11 cellular contexts compared by ENCODE assay signal in the genomic region with DNA sequence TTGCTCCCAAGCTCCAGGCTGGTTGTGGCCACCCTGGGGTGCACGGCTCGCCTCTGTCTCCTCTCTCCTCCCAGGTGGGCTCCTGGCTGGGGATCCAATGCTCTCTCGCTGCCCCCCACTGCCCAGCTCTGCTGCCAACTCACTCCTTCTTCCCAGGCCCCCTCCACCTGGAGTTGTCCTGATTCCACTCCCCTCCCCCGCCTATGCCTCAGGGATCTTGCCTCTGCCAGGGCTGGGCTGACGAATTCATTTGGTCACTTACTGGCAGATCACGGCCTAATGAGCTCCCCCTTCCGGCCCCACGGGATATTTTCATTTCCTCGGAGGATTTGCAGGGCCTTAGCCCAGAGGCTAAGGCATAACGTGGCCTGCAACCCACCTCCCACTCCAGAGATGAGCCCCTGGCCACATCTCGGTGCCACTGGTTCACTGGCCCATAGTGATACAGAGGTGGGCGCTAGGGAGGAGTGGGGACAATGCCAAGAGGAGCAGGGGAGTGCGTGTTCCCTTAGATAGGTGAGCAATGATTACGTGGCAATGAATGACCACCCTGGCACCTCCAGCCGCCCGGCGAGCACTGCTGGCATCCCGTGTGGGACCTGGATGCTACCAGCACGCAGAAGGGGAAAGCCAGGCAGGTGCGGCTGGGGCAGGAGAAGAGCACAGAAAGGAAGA.
DNase-seq lines count a peak whose midpoint lies in the region; ATAC-seq and TF ChIP-seq lines count a peak whose summit lies in the region.
"Had no signal": no experiment of that assay in that cellular context is flagged by ENCODE, and none has a peak within 500 bp of the region (broad histone marks: within the 10 kb centered on the region; RNA-seq: fewer than 3 reads in every experiment).

No MANE protein-coding gene starts in this region.

- H3K9me3 Mint-ChIP-seq in activated CD4-positive, alpha-beta T cell treated with anti-CD3 and anti-CD28 coated beads for 36 hours (ENCODE audit: low read depth): no peaks in the 10 kb centered on the region
- H3K9me3 Mint-ChIP-seq in activated CD4-positive, alpha-beta T cell treated with anti-CD3 and anti-CD28 coated beads, Interleukin-2, amount 10 ng/mL, durations not matched to agents 24 days and 14 days: no peaks in the 10 kb centered on the region
- H3K9me3 Mint-ChIP-seq in type B pancreatic cell (no peaks in the 10 kb centered on the region), T-cell (peaks cover 0 to 4% (median 3%) of the 10 kb centered on the region in 3 donors)

- H3K4me1 Mint-ChIP-seq in activated CD4-positive, alpha-beta T cell treated with anti-CD3 and anti-CD28 coated beads for 36 hours: no peaks in the 10 kb centered on the region
- H3K4me1 Mint-ChIP-seq in activated CD4-positive, alpha-beta T cell treated with anti-CD3 and anti-CD28 coated beads, Interleukin-2, amount 10 ng/mL, durations not matched to agents 24 days and 14 days: no peaks in the 10 kb centered on the region
- H3K4me1 Mint-ChIP-seq in type B pancreatic cell (ENCODE audit: unreplicated experiment) (peaks cover 5% of the 10 kb centered on the region), T-cell (no peaks in the 10 kb centered on the region)

- no peaks in the 10 kb centered on the region for H3K36me3 ChIP-seq in OCI-LY7 (ENCODE audit: insufficient read depth, low read length)
- H3K36me3 ChIP-seq: BLaER1, heart left ventricle had no signal

- no TSS peak for BruUV-seq in OCI-LY7 (replicated peaks; lab: Mats Ljungman, UMichigan)

- no peaks in the 10 kb centered on the region for H4K20me1 ChIP-seq in OCI-LY7 (ENCODE audit: insufficient read depth, low read length)
- H4K20me1 ChIP-seq: BLaER1 had no signal

- H3K27ac ChIP-seq in OCI-LY7 (ENCODE audit: low read depth, low read length, poor library complexity, severe bottlenecking): no peak overlapping the region
- H3K27ac ChIP-seq: BLaER1, heart left ventricle had no signal

- no peak overlapping the region for H2AFZ ChIP-seq in OCI-LY7 (ENCODE audit: low read length)

- no peaks in the 10 kb centered on the region for H3K36me3 Mint-ChIP-seq in activated CD4-positive, alpha-beta T cell treated with anti-CD3 and anti-CD28 coated beads for 36 hours (ENCODE audit: low read depth)
- no peaks in the 10 kb centered on the region for H3K36me3 Mint-ChIP-seq in activated CD4-positive, alpha-beta T cell treated with anti-CD3 and anti-CD28 coated beads, Interleukin-2, amount 10 ng/mL, durations not matched to agents 24 days and 14 days (ENCODE audit: low read depth)
- H3K36me3 Mint-ChIP-seq in type B pancreatic cell: no peaks in the 10 kb centered on the region
- no peaks in the 10 kb centered on the region for H3K36me3 Mint-ChIP-seq in T-cell
- H3K36me3 Mint-ChIP-seq: activated naive CD8-positive, alpha-beta T cell had no signal

- H3K4me3 Mint-ChIP-seq in activated CD4-positive, alpha-beta T cell treated with anti-CD3 and anti-CD28 coated beads for 36 hours: no peak overlapping the region
- H3K4me3 Mint-ChIP-seq in activated CD4-positive, alpha-beta T cell treated with anti-CD3 and anti-CD28 coated beads, Interleukin-2, amount 10 ng/mL, durations not matched to agents 24 days and 14 days: no peak overlapping the region
- H3K4me3 Mint-ChIP-seq in type B pancreatic cell (no peak overlapping the region), T-cell (no peak overlapping the region)
- H3K4me3 Mint-ChIP-seq: activated naive CD8-positive, alpha-beta T cell had no signal

- H3K9me2 ChIP-seq in OCI-LY7 (ENCODE audit: insufficient read depth, low read length): no peaks in the 10 kb centered on the region

- H3K4me1 ChIP-seq in OCI-LY7 (ENCODE audit: insufficient read depth, low read length, poor library complexity, severe bottlenecking): no peaks in the 10 kb centered on the region
- H3K4me1 ChIP-seq: heart left ventricle had no signal

- H3K27me3 Mint-ChIP-seq in activated CD4-positive, alpha-beta T cell treated with anti-CD3 and anti-CD28 coated beads for 36 hours: peaks cover 7% of the 10 kb centered on the region
- no peaks in the 10 kb centered on the region for H3K27me3 Mint-ChIP-seq in activated CD4-positive, alpha-beta T cell treated with anti-CD3 and anti-CD28 coated beads, Interleukin-2, amount 10 ng/mL, durations not matched to agents 24 days and 14 days
- H3K27me3 Mint-ChIP-seq in type B pancreatic cell (peaks cover 11% of the 10 kb centered on the region), T-cell (peaks cover 4 to 5% of the 10 kb centered on the region in 2 donors)

- TF ChIP-seq CTCF in OCI-LY7 (conservative IDR thresholded peaks at IDR 0.05; ENCODE audit: low read length) (peak; percentile 43), type B pancreatic cell (conservative IDR thresholded peaks at IDR 0.05) (peak; percentile 64)

- ATAC-seq in activated CD4-positive, alpha-beta T cell treated with anti-CD3 and anti-CD28 coated beads for 36 hours: no peak
- ATAC-seq in HG02852 (IDR thresholded peaks at IDR 0.05; ENCODE audit: unreplicated experiment): no peak
- no peak for ATAC-seq in T-cell (replicated peaks in 1 of 4)
- ATAC-seq in GM19395 (IDR thresholded peaks at IDR 0.05; ENCODE audit: unreplicated experiment): no peak

- CTCF ChIA-PET in activated CD4-positive, alpha-beta T cell treated with anti-CD3 and anti-CD28 coated beads for 36 hours (lab: Charles Lee): interaction anchor here (0.6 to 0.9 kb wide), 2 partner anchors 10 to 11 kb away, joined by 3 to 6 read pairs; no protein-coding TSS in a partner anchor
- CTCF ChIA-PET in OCI-LY7 (lab: Charles Lee; ENCODE audit: unreplicated experiment): interaction anchor here (0.5 kb wide), 1 partner anchor 342 kb away, joined by 4 read pairs; no protein-coding TSS in a partner anchor
- CTCF ChIA-PET in T-cell (lab: Charles Lee): interaction anchor here in 1 of 2 donors (0.6 kb wide), 1 partner anchor 587 kb away, joined by 3 read pairs; no protein-coding TSS in a partner anchor

- intact Hi-C loops in activated CD4-positive, alpha-beta T cell treated with anti-CD3 and anti-CD28 coated beads for 36 hours (cut with DNase I, micrococcal nuclease): no loop called here
- intact Hi-C loops in activated CD4-positive, alpha-beta T cell treated with anti-CD3 and anti-CD28 coated beads, Interleukin-2, amount 10 ng/mL, durations not matched to agents 24 days and 14 days (cut with micrococcal nuclease): no loop called here
- intact Hi-C loops in OCI-LY7 (cut with micrococcal nuclease; ENCODE audit: unreplicated experiment): no loop called here

- POLR2A ChIA-PET in activated CD4-positive, alpha-beta T cell treated with anti-CD3 and anti-CD28 coated beads for 36 hours (lab: Charles Lee): no interaction called here
- POLR2A ChIA-PET in OCI-LY7 (lab: Charles Lee) (no interaction called here), T-cell (lab: Charles Lee) (interaction anchor here in 1 of 2 donors (0.6 kb wide), 1 partner anchor 49 kb away, joined by 3 read pairs; no protein-coding TSS in a partner anchor)

- no peak overlapping the region for H3K27ac Mint-ChIP-seq in activated CD4-positive, alpha-beta T cell treated with anti-CD3 and anti-CD28 coated beads for 36 hours
- no peak overlapping the region for H3K27ac Mint-ChIP-seq in activated CD4-positive, alpha-beta T cell treated with anti-CD3 and anti-CD28 coated beads, Interleukin-2, amount 10 ng/mL, durations not matched to agents 24 days and 14 days
- H3K27ac Mint-ChIP-seq in type B pancreatic cell (no peak overlapping the region), T-cell (no peak overlapping the region)
- H3K27ac Mint-ChIP-seq: activated naive CD8-positive, alpha-beta T cell had no signal

- peak; percentile 17 for DNase-seq in activated CD4-positive, alpha-beta T cell treated with anti-CD3 and anti-CD28 coated beads for 36 hours
- DNase-seq in activated CD4-positive, alpha-beta T cell treated with anti-CD3 and anti-CD28 coated beads, Interleukin-2, amount 10 ng/mL, durations not matched to agents 24 days and 14 days: no peak
- no peak for DNase-seq in OCI-LY7 (ENCODE audit: low spot score)
- DNase-seq in iPS-NIHi11 (ENCODE audit: low spot score): peak; percentile 50
- no peak for DNase-seq in type B pancreatic cell (ENCODE audit: extremely low spot score, unreplicated experiment)
- no peak for DNase-seq in T-cell
- DNase-seq: heart left ventricle had no signal

- no peak overlapping the region for H3K4me2 ChIP-seq in OCI-LY7 (ENCODE audit: low read length)
- H3K4me2 ChIP-seq: BLaER1 had no signal

- H3K9me3 ChIP-seq in OCI-LY7 (ENCODE audit: low read length): 0 out of 2 replicates have a peak, but pooled peaks cover 6% of the 10 kb centered on the region
- H3K9me3 ChIP-seq: BLaER1, heart left ventricle had no signal

- H3K79me2 ChIP-seq in OCI-LY7 (ENCODE audit: insufficient read depth, low read depth, low read length): no peaks in the 10 kb centered on the region

- H3K4me3 ChIP-seq in OCI-LY7 (ENCODE audit: low read depth, low read length, poor library complexity, severe bottlenecking): no peak overlapping the region
- H3K4me3 ChIP-seq: BLaER1, heart left ventricle had no signal

Comparison
In these comparisons a context has a peak if more than half of its experiments do, and no peak if none do; other contexts are left out.
1. DNase-seq: peak in activated CD4-positive, alpha-beta T cell treated with anti-CD3 and anti-CD28 coated beads for 36 hours (single experiment) and iPS-NIHi11 (single experiment); none in activated CD4-positive, alpha-beta T cell treated with anti-CD3 and anti-CD28 coated beads, Interleukin-2, amount 10 ng/mL, durations not matched to agents 24 days and 14 days (single experiment), OCI-LY7 (single experiment), type B pancreatic cell (single experiment) and T-cell (0 of 34).